12 cellular contexts compared by ENCODE assay signal in genomic region chr11:76577921-76578654, GRCh38.
DNase-seq lines count a peak whose midpoint lies in the region; ATAC-seq and TF ChIP-seq lines count a peak whose summit lies in the region.
"Had no signal": no experiment of that assay in that cellular context is flagged by ENCODE, and none has a peak within 500 bp of the region (broad histone marks: within the 10 kb centered on the region; RNA-seq: fewer than 3 reads in every experiment).

No MANE protein-coding gene starts in this region.

- H3K23ac ChIP-seq in mesenchymal stem cell (ENCODE audit: low read length in 2 of 2), result no peak overlapping the region

- H2BK120ac ChIP-seq in mesenchymal stem cell (ENCODE audit: low read depth, low read length), result peak overlapping the region; percentile 69

- WGBS in HUES64, result 82% methylated on average over 11 of the region's 11 CpGs
- WGBS in mesenchymal stem cell, result 71% methylated on average over 11 of the region's 11 CpGs

- peak overlapping the region; percentile 86 for H4K8ac ChIP-seq in mesenchymal stem cell (ENCODE audit: low read length)

- H3K4me2 ChIP-seq in mesenchymal stem cell (ENCODE audit: low read length, poor library complexity, severe bottlenecking), result no peak overlapping the region

- H3K79me1 ChIP-seq in mesenchymal stem cell (replicated peaks; ENCODE audit: low read length, poor library complexity, severe bottlenecking), result no peaks in the 10 kb centered on the region

- H3K27ac ChIP-seq in HUES64 (ENCODE audit: low read depth, low read length) (0 out of 2 replicates have a peak overlapping the region, but pooled peaks have one; percentile 41), dorsolateral prefrontal cortex (peak overlapping the region in 31 of 59 donors; percentile 0 to 76 (median 51)), mesenchymal stem cell (ENCODE audit: low read length, poor library complexity, severe bottlenecking) (peak overlapping the region; percentile 92), stomach smooth muscle (ENCODE audit: low read length) (peak overlapping the region; percentile 41)

- intact Hi-C loops in dorsolateral prefrontal cortex (cut with DNase I), result no loop called here

- H4K91ac ChIP-seq in mesenchymal stem cell (ENCODE audit: low read length), result peak overlapping the region; percentile 65

- H2BK12ac ChIP-seq in mesenchymal stem cell (ENCODE audit: low read length in 2 of 2), result peak overlapping the region; percentile 13 to 76

- TF ChIP-seq CTCF in dorsolateral prefrontal cortex (IDR thresholded peaks at IDR 0.05 in 54 of 56, conservative IDR thresholded peaks at IDR 0.05 in 2 of 56; ENCODE audit: low read depth in 1 of 56, partially characterized antibody in 56 of 56), result no peak

- H3K36me3 ChIP-seq in HUES64 (ENCODE audit: insufficient read depth, low read length) (no peaks in the 10 kb centered on the region), mesenchymal stem cell (ENCODE audit: control insufficient read depth in 1 of 2, insufficient read depth in 2 of 2, low read depth in 1 of 2, low read length in 2 of 2) (no peaks in the 10 kb centered on the region), stomach smooth muscle (ENCODE audit: control insufficient read depth in 2 of 2, insufficient read depth in 2 of 2, low read length in 2 of 2) (no peaks in the 10 kb centered on the region)

- H3K14ac ChIP-seq in mesenchymal stem cell (ENCODE audit: low read length in 2 of 2), result no peak overlapping the region

- H3K4me3 ChIP-seq in HUES64 (ENCODE audit: low read length) (no peak overlapping the region), dorsolateral prefrontal cortex (no peak overlapping the region), mesenchymal stem cell (ENCODE audit: insufficient read depth in 1 of 2, low read depth in 1 of 2, low read length in 2 of 2) (peak overlapping the region in 1 of 2 experiments; percentile 37), stomach smooth muscle (ENCODE audit: low read length in 2 of 2) (no peak overlapping the region)

- H3K27me3 ChIP-seq in HUES64 (ENCODE audit: insufficient read depth, low read length), result no peaks in the 10 kb centered on the region
- peaks cover 0 to 4% (median 0%) of the 10 kb centered on the region in 45 donors for H3K27me3 ChIP-seq in dorsolateral prefrontal cortex
- no peaks in the 10 kb centered on the region for H3K27me3 ChIP-seq in mesenchymal stem cell (ENCODE audit: control insufficient read depth in 1 of 2, insufficient read depth in 1 of 2, low read length in 2 of 2)
- H3K27me3 ChIP-seq in stomach smooth muscle (ENCODE audit: control insufficient read depth in 1 of 2, insufficient read depth in 2 of 2, low read length in 2 of 2), result no peaks in the 10 kb centered on the region

- H2AFZ ChIP-seq in mesenchymal stem cell (ENCODE audit: low read depth, low read length), result no peak overlapping the region

- H3K18ac ChIP-seq in mesenchymal stem cell (ENCODE audit: low read depth in 1 of 2, low read length in 2 of 2), result peak overlapping the region; percentile 29 to 65

- H3K9ac ChIP-seq in HUES64 (ENCODE audit: low read depth, low read length) (peak overlapping the region; percentile 12; the same call in 1 of the 2 replicates), mesenchymal stem cell (ENCODE audit: low read length) (peak overlapping the region; percentile 81), stomach smooth muscle (ENCODE audit: low read length in 2 of 2) (no peak overlapping the region)

- H2AK5ac ChIP-seq in mesenchymal stem cell (ENCODE audit: low read length, severe bottlenecking), result peak overlapping the region; percentile 38

- no peak for DNase-seq in dorsolateral prefrontal cortex
- DNase-seq in mesenchymal stem cell, result no peak
- no peak for DNase-seq in activated T-cell treated with anti-CD3 and anti-CD28 coated beads, Interleukin-2, amount 50 U/mL, for 1 hour
- DNase-seq in stimulated activated naive CD4-positive, alpha-beta T cell treated with Interleukin-2 at 50 U/mL for 16 hours (lab: John Stamatoyannopoulos, UW), result no peak
- no peak for DNase-seq in mucosa of gallbladder (ENCODE audit: low spot score)
- DNase-seq: CD4-positive, alpha-beta memory T cell; NCI-H1092; NCI-H774; T-helper 17 cell had no signal

- ATAC-seq in GM19455 (IDR thresholded peaks at IDR 0.05; ENCODE audit: unreplicated experiment), result no peak
- ATAC-seq: T-helper 17 cell had no signal

- H3K4me1 ChIP-seq in HUES64 (ENCODE audit: insufficient read depth, low read length) (peaks cover 19% of the 10 kb centered on the region; the same call in 1 of the 2 replicates), mesenchymal stem cell (ENCODE audit: control insufficient read depth, insufficient read depth, low read depth, low read length) (peaks cover 29% of the 10 kb centered on the region), stomach smooth muscle (ENCODE audit: control insufficient read depth, insufficient read depth, low read length) (peaks cover 18% of the 10 kb centered on the region)

- H2BK5ac ChIP-seq in mesenchymal stem cell (ENCODE audit: low read depth, low read length, poor library complexity, severe bottlenecking), result peak overlapping the region; percentile 50

- no peaks in the 10 kb centered on the region for H3K9me3 ChIP-seq in HUES64 (ENCODE audit: insufficient read depth, low read depth, low read length)
- no peaks in the 10 kb centered on the region for H3K9me3 ChIP-seq in mesenchymal stem cell (ENCODE audit: control insufficient read depth, low read length)
- no peaks in the 10 kb centered on the region for H3K9me3 ChIP-seq in stomach smooth muscle (ENCODE audit: control insufficient read depth in 2 of 2, low read length in 2 of 2)

- peak overlapping the region; percentile 21 to 38 for H3K4ac ChIP-seq in mesenchymal stem cell (ENCODE audit: low read depth in 1 of 2, low read length in 2 of 2)

- peak overlapping the region; percentile 38 for H2BK15ac ChIP-seq in mesenchymal stem cell (ENCODE audit: low read depth, poor library complexity, severe bottlenecking)

Comparison
In these comparisons a context has a peak if more than half of its experiments do, and no peak if none do; other contexts are left out.
1. H3K27ac ChIP-seq: peak in every context shown above with its lines; median percentile 92 in mesenchymal stem cell; 51 in dorsolateral prefrontal cortex; 41 in HUES64; 41 in stomach smooth muscle.
2. H3K9ac ChIP-seq: peak in HUES64 (single experiment) and mesenchymal stem cell (single experiment); none in stomach smooth muscle (0 of 2).